8 cellular contexts compared by ENCODE assay signal in genomic region chr16:67149276-67150057, GRCh38. TPM values are rescaled to one million over a fixed set of nuclear protein-coding genes. Genes with fewer than 3 reads are reported as not detected.
DNase-seq lines count a peak whose midpoint lies in the region; ATAC-seq and TF ChIP-seq lines count a peak whose summit lies in the region.
"Had no signal": no experiment of that assay in that cellular context is flagged by ENCODE, and none has a peak within 500 bp of the region (broad histone marks: within the 10 kb centered on the region; RNA-seq: fewer than 3 reads in every experiment).

No MANE protein-coding gene starts in this region.

- H3K27ac ChIP-seq in Peyer's patch = peak overlapping the region in 3 of 4 donors; percentile 71 to 87 (median 73)
- H3K27ac ChIP-seq in psoas muscle = no peak overlapping the region

- H3K4me3 ChIP-seq in Peyer's patch (peak overlapping the region in 3 of 4 donors; percentile 57 to 70 (median 63)), foreskin fibroblast (ENCODE audit: low read depth in 1 of 2, low read length in 2 of 2) (peak overlapping the region; percentile 64 to 71), psoas muscle (peak overlapping the region; percentile 68)

- ATAC-seq in psoas muscle (no peak), HG03432 (IDR thresholded peaks at IDR 0.05; ENCODE audit: unreplicated experiment) (no peak), HG02623 (IDR thresholded peaks at IDR 0.05; ENCODE audit: unreplicated experiment) (no peak)

- H3K36me3 ChIP-seq in ES-I3 (ENCODE audit: insufficient read depth, low read length) (peaks cover 11% of the 10 kb centered on the region), Peyer's patch (peaks cover 0 to 34% (median 0%) of the 10 kb centered on the region in 3 donors), psoas muscle (ENCODE audit: insufficient read depth in 1 of 2, low read depth in 1 of 2) (peaks cover 9 to 49% of the 10 kb centered on the region in 2 donors)

- no peaks in the 10 kb centered on the region for H3K27me3 ChIP-seq in Peyer's patch
- peaks cover 0 to 17% (median 0%) of the 10 kb centered on the region in 3 donors for H3K27me3 ChIP-seq in psoas muscle (ENCODE audit: insufficient read depth in 3 of 3, low read length in 2 of 3)

- H3K4me1 ChIP-seq in ES-I3 (ENCODE audit: insufficient read depth, low read length) = no peaks in the 10 kb centered on the region
- peaks cover 0 to 19% (median 3%) of the 10 kb centered on the region in 4 donors for H3K4me1 ChIP-seq in Peyer's patch
- peaks cover 2% of the 10 kb centered on the region for H3K4me1 ChIP-seq in psoas muscle

- no peaks in the 10 kb centered on the region for H3K9me3 ChIP-seq in ES-I3 (ENCODE audit: control insufficient read depth, insufficient read depth, low read length)
- H3K9me3 ChIP-seq in Peyer's patch = no peaks in the 10 kb centered on the region
- H3K9me3 ChIP-seq in psoas muscle = no peaks in the 10 kb centered on the region

- DNase-seq in Peyer's patch (no peak), foreskin fibroblast (no peak), psoas muscle (no peak), NCI-H2171 (lab: John Stamatoyannopoulos, UW) (no peak)
- DNase-seq: activated gamma-delta T cell had no signal

- H3K9ac ChIP-seq in ES-I3 (ENCODE audit: low read depth, low read length) = peak overlapping the region; percentile 61; the same call in 1 of the 2 replicates

- intact Hi-C loops in psoas muscle (cut with DNase I) = no loop called here

- TF ChIP-seq POLR2A in Peyer's patch (IDR thresholded peaks at IDR 0.05) = no peak

- 62 to 67% (median 64%) methylated on average over 79 of the region's 79 CpGs for WGBS in psoas muscle, 3 donors

- TF ChIP-seq CTCF in Peyer's patch (IDR thresholded peaks at IDR 0.05) = no peak
- TF ChIP-seq CTCF in foreskin fibroblast (IDR thresholded peaks at IDR 0.05; ENCODE audit: low read depth, low read length) = no peak
- TF ChIP-seq CTCF in psoas muscle (IDR thresholded peaks at IDR 0.05) = no peak

RNA-seq across cellular contexts. Expression of gene B3GNT9, which starts 1.3 kb away (rescaled TPM):
- 1 to 10 TPM; 2.5 to 4.0 (median 3.5) TPM for total RNA-seq in Peyer's patch
- 1 to 10 TPM in 3 of 4 donors, under 1 TPM in 1; 0.69 to 4.1 (median 2.3) TPM for total RNA-seq in psoas muscle
- 1 to 10 TPM in 1 of 3 donors, under 1 TPM in 2; 0.75 to 1.8 (median 0.86) TPM for polyA plus RNA-seq in psoas muscle

RNA-seq across cellular contexts. Expression of gene TRADD, which starts 10.2 kb away (rescaled TPM):
- total RNA-seq in Peyer's patch (10 to 100 TPM; 23.5 to 52.0 (median 32.0) TPM), psoas muscle (1 to 10 TPM; 3.9 to 6.7 (median 5.9) TPM)
- polyA plus RNA-seq in psoas muscle = 10 to 100 TPM in 2 of 3 donors, 1 to 10 TPM in 1; 7.4 to 14.2 (median 10.7) TPM

RNA-seq across cellular contexts. Expression of gene FBXL8, which starts 10.3 kb away (rescaled TPM):
- total RNA-seq in Peyer's patch (10 to 100 TPM; 19.6 to 57.1 (median 35.1) TPM), psoas muscle (1 to 10 TPM; 4.5 to 8.6 (median 5.9) TPM)
- polyA plus RNA-seq in psoas muscle = 1 to 10 TPM; 5.1 to 8.0 (median 5.9) TPM

RNA-seq across cellular contexts. Expression of gene HSF4, which starts 15.1 kb away (rescaled TPM):
- 100 to 1,000 TPM in 1 of 4 donors, 10 to 100 TPM in 3; 15.6 to 140 (median 69.8) TPM for total RNA-seq in Peyer's patch
- 10 to 100 TPM; 44.3 to 97.3 (median 57.6) TPM for total RNA-seq in psoas muscle
- polyA plus RNA-seq in psoas muscle = 10 to 100 TPM; 15.1 to 47.8 (median 47.4) TPM

RNA-seq across cellular contexts. Expression of gene NOL3, which starts 20.9 kb away (rescaled TPM):
- total RNA-seq in Peyer's patch (10 to 100 TPM; 24.4 to 65.2 (median 34.1) TPM), psoas muscle (100 to 1,000 TPM in 2 of 4 donors, 10 to 100 TPM in 2; 53.6 to 114 (median 88.0) TPM)
- polyA plus RNA-seq in psoas muscle = 100 to 1,000 TPM in 1 of 3 donors, 10 to 100 TPM in 2; 90.6 to 133 (median 93.9) TPM
